In genomic region chr11:70078095-70078795, GRCh38 we compare ENCODE assay signal across 10 cellular contexts. TPM values are rescaled to one million over a fixed set of nuclear protein-coding genes. Genes with fewer than 3 reads are reported as not detected.
A peak's percentile ranks its signal among the peaks of the same experiment; 100 is the strongest.
DNase-seq lines count a peak whose midpoint lies in the region; ATAC-seq and TF ChIP-seq lines count a peak whose summit lies in the region.
"Had no signal": no experiment of that assay in that cellular context is flagged by ENCODE, and none has a peak within 500 bp of the region (broad histone marks: within the 10 kb centered on the region; RNA-seq: fewer than 3 reads in every experiment).

TSS of gene ANO1 (plus strand) at chr11:70078317. CDS start at chr11:70078607, 290 bp downstream.

- no peak within 1 kb of the TSS for H3K4me2 ChIP-seq in mesenchymal stem cell (ENCODE audit: low read length, poor library complexity, severe bottlenecking)

- H3K36me3 Mint-ChIP-seq in type B pancreatic cell, result no peaks in the 10 kb centered on the region

- H2BK12ac ChIP-seq in mesenchymal stem cell (ENCODE audit: low read length in 2 of 2), result no peak within 1 kb of the TSS

- H3K27ac Mint-ChIP-seq in type B pancreatic cell, result no peak within 1 kb of the TSS
- no peak within 1 kb of the TSS for H3K27ac Mint-ChIP-seq in stimulated activated naive CD8-positive, alpha-beta T cell treated with anti-CD3 and anti-CD28 coated beads, Interleukin-15, amount 100 ng/mL, for 72 hours
- H3K27ac Mint-ChIP-seq: activated T-helper 17 cell treated with anti-CD3 and anti-CD28 coated beads, Interleukin-2, amount 50 U/mL, for 72 hours; effector memory CD8-positive, alpha-beta T cell had no signal

- H4K91ac ChIP-seq in mesenchymal stem cell (ENCODE audit: low read length), result no peak within 1 kb of the TSS

- peaks cover 84% of the 10 kb centered on the region for H3K27me3 Mint-ChIP-seq in type B pancreatic cell
- H3K27me3 Mint-ChIP-seq in stimulated activated naive CD8-positive, alpha-beta T cell treated with anti-CD3 and anti-CD28 coated beads, Interleukin-15, amount 100 ng/mL, for 72 hours, result peaks cover 69% of the 10 kb centered on the region

- no peak within 1 kb of the TSS for H3K4ac ChIP-seq in mesenchymal stem cell (ENCODE audit: low read depth in 1 of 2, low read length in 2 of 2)

- H3K27me3 ChIP-seq in esophagus (ENCODE audit: control insufficient read depth in 1 of 2, insufficient read depth in 2 of 2, low read length in 2 of 2) (peaks cover 0 to 5% of the 10 kb centered on the region in 2 donors), mesenchymal stem cell (ENCODE audit: control insufficient read depth in 1 of 2, insufficient read depth in 1 of 2, low read length in 2 of 2) (peaks cover 74 to 89% of the 10 kb centered on the region in 2 experiments)

- WGBS in esophagus, 2 donors, result 1% methylated on average over 46 to 90 of the region's 90 CpGs
- 15% methylated on average over 60 of the region's 90 CpGs for WGBS in mesenchymal stem cell

- DNase-seq in NCI-H69 (lab: John Stamatoyannopoulos, UW) (peak; percentile 62), mesenchymal stem cell (no peak), type B pancreatic cell (ENCODE audit: extremely low spot score, unreplicated experiment) (no peak), NCI-H1436 treated with DMSO at 0.1 percent for 48 hours (lab: John Stamatoyannopoulos, UW) (no peak)
- no peak for DNase-seq in stimulated activated naive CD8-positive, alpha-beta T cell treated with anti-CD3 and anti-CD28 coated beads, Interleukin-15, amount 100 ng/mL, for 72 hours
- DNase-seq: effector memory CD8-positive, alpha-beta T cell; NCI-H1417 had no signal

- H3K27ac ChIP-seq in esophagus (ENCODE audit: low read depth in 2 of 2, low read length in 1 of 2) (no peak within 1 kb of the TSS), mesenchymal stem cell (ENCODE audit: low read length, poor library complexity, severe bottlenecking) (no peak within 1 kb of the TSS)

- peak within 1 kb of the TSS; percentile 78 for H3K4me3 Mint-ChIP-seq in type B pancreatic cell
- H3K4me3 Mint-ChIP-seq in stimulated activated naive CD8-positive, alpha-beta T cell treated with anti-CD3 and anti-CD28 coated beads, Interleukin-15, amount 100 ng/mL, for 72 hours, result peak within 1 kb of the TSS in 1 of 2 donors; percentile 46
- H3K4me3 Mint-ChIP-seq: activated T-helper 17 cell treated with anti-CD3 and anti-CD28 coated beads, Interleukin-2, amount 50 U/mL, for 72 hours; effector memory CD8-positive, alpha-beta T cell had no signal

- no peak within 1 kb of the TSS for H3K18ac ChIP-seq in mesenchymal stem cell (ENCODE audit: low read depth in 1 of 2, low read length in 2 of 2)

- no peak for ATAC-seq in HG03135 (IDR thresholded peaks at IDR 0.05; ENCODE audit: unreplicated experiment)
- no peak for ATAC-seq in stimulated activated naive CD8-positive, alpha-beta T cell treated with anti-CD3 and anti-CD28 coated beads, Interleukin-15, amount 100 ng/mL, for 72 hours
- ATAC-seq: activated T-helper 17 cell treated with anti-CD3 and anti-CD28 coated beads, Interleukin-2, amount 50 U/mL, for 72 hours; effector memory CD8-positive, alpha-beta T cell had no signal

- no peak within 1 kb of the TSS for H3K9ac ChIP-seq in mesenchymal stem cell (ENCODE audit: low read length)

- H3K36me3 ChIP-seq in esophagus (ENCODE audit: control insufficient read depth in 2 of 2, insufficient read depth in 2 of 2, low read length in 1 of 2) (no peaks in the 10 kb centered on the region), mesenchymal stem cell (ENCODE audit: control insufficient read depth in 1 of 2, insufficient read depth in 2 of 2, low read depth in 1 of 2, low read length in 2 of 2) (no peaks in the 10 kb centered on the region)

- no peak for TF ChIP-seq CTCF in type B pancreatic cell (conservative IDR thresholded peaks at IDR 0.05)

- no peaks in the 10 kb centered on the region for H3K79me1 ChIP-seq in mesenchymal stem cell (replicated peaks; ENCODE audit: low read length, poor library complexity, severe bottlenecking)

- peak within 1 kb of the TSS; percentile 35 to 37 for H3K4me3 ChIP-seq in esophagus (ENCODE audit: low read depth in 1 of 2, low read length in 2 of 2)
- H3K4me3 ChIP-seq in mesenchymal stem cell (ENCODE audit: insufficient read depth in 1 of 2, low read depth in 1 of 2, low read length in 2 of 2), result no peak within 1 kb of the TSS

- no peak within 1 kb of the TSS for H2BK15ac ChIP-seq in mesenchymal stem cell (ENCODE audit: low read depth, poor library complexity, severe bottlenecking)

- no peaks in the 10 kb centered on the region for H3K4me1 Mint-ChIP-seq in type B pancreatic cell (ENCODE audit: unreplicated experiment)
- H3K4me1 Mint-ChIP-seq in stimulated activated naive CD8-positive, alpha-beta T cell treated with anti-CD3 and anti-CD28 coated beads, Interleukin-15, amount 100 ng/mL, for 72 hours, result peaks cover 13% of the 10 kb centered on the region

- no peak within 1 kb of the TSS for H2AFZ ChIP-seq in mesenchymal stem cell (ENCODE audit: low read depth, low read length)

- no peak within 1 kb of the TSS for H2BK5ac ChIP-seq in mesenchymal stem cell (ENCODE audit: low read depth, low read length, poor library complexity, severe bottlenecking)

- no peak within 1 kb of the TSS for H3K14ac ChIP-seq in mesenchymal stem cell (ENCODE audit: low read length in 2 of 2)

- no peak within 1 kb of the TSS for H3K23ac ChIP-seq in mesenchymal stem cell (ENCODE audit: low read length in 2 of 2)

- H2AK5ac ChIP-seq in mesenchymal stem cell (ENCODE audit: low read length, severe bottlenecking), result no peak within 1 kb of the TSS

- H3K9me3 Mint-ChIP-seq in type B pancreatic cell, result no peaks in the 10 kb centered on the region
- H3K9me3 Mint-ChIP-seq in stimulated activated naive CD8-positive, alpha-beta T cell treated with anti-CD3 and anti-CD28 coated beads, Interleukin-15, amount 100 ng/mL, for 72 hours, result no peaks in the 10 kb centered on the region
- H3K9me3 Mint-ChIP-seq: activated T-helper 17 cell treated with anti-CD3 and anti-CD28 coated beads, Interleukin-2, amount 50 U/mL, for 72 hours; effector memory CD8-positive, alpha-beta T cell had no signal

- H3K9me3 ChIP-seq in esophagus (ENCODE audit: control insufficient read depth in 2 of 2, insufficient read depth in 1 of 2, low read depth in 1 of 2, low read length in 1 of 2), result no peaks in the 10 kb centered on the region
- no peaks in the 10 kb centered on the region for H3K9me3 ChIP-seq in mesenchymal stem cell (ENCODE audit: control insufficient read depth, low read length)

- H3K4me1 ChIP-seq in esophagus (ENCODE audit: control insufficient read depth in 2 of 2, insufficient read depth in 2 of 2, low read length in 1 of 2), result peaks cover 0 to 11% of the 10 kb centered on the region in 2 donors
- peaks cover 6% of the 10 kb centered on the region for H3K4me1 ChIP-seq in mesenchymal stem cell (ENCODE audit: control insufficient read depth, insufficient read depth, low read depth, low read length)

- H2BK120ac ChIP-seq in mesenchymal stem cell (ENCODE audit: low read depth, low read length), result no peak within 1 kb of the TSS

- H4K8ac ChIP-seq in mesenchymal stem cell (ENCODE audit: low read length), result peak within 1 kb of the TSS; percentile 74

RNA-seq across cellular contexts. Expression of gene ANO1, which starts in this region (rescaled TPM):
- 1 to 10 TPM; 5.5 to 5.8 TPM for polyA plus RNA-seq in esophagus
- polyA plus RNA-seq in mesenchymal stem cell (2013, experiment 1 of 2), result 0.70 TPM
- polyA plus RNA-seq in mesenchymal stem cell (2013, experiment 2 of 2), result 0.52 TPM
- 14.9 and 29.2 TPM in 2 replicates for total RNA-seq in type B pancreatic cell (ENCODE audit: low replicate concordance)

Comparison
In these comparisons a context has a peak if more than half of its experiments do, and no peak if none do; other contexts are left out.
1. H3K4me3 ChIP-seq: peak in esophagus (2 of 2); none in mesenchymal stem cell (0 of 2).